9 cellular contexts compared by ENCODE assay signal in genomic region chr5:102554728-102555127, GRCh38. TPM values are rescaled to one million over a fixed set of nuclear protein-coding genes. Genes with fewer than 3 reads are reported as not detected.
DNase-seq lines count a peak whose midpoint lies in the region; ATAC-seq and TF ChIP-seq lines count a peak whose summit lies in the region.
"Had no signal": no experiment of that assay in that cellular context is flagged by ENCODE, and none has a peak within 500 bp of the region (broad histone marks: within the 10 kb centered on the region; RNA-seq: fewer than 3 reads in every experiment).

No MANE protein-coding gene starts in this region.

- no peak overlapping the region for H3K27ac Mint-ChIP-seq in osteocyte (ENCODE audit: unreplicated experiment)

- H3K4me3 ChIP-seq in LNCaP clone FGC (ENCODE audit: low read depth, low read length), result no peak overlapping the region
- H3K4me3 ChIP-seq: thoracic aorta had no signal

- DNase-seq in NCI-H82 (lab: John Stamatoyannopoulos, UW) (peak; percentile 48), NCI-H82 treated with DMSO at 0.1 percent for 48 hours (lab: John Stamatoyannopoulos, UW; ENCODE audit: unreplicated experiment) (no peak), LNCaP clone FGC (ENCODE audit: low read depth) (no peak), osteocyte (ENCODE audit: extremely low spot score, unreplicated experiment) (no peak)
- no peak for DNase-seq in stimulated activated CD4-positive, alpha-beta T cell treated with anti-CD3 and anti-CD28 coated beads, Interleukin-4, amount 100 ng/mL, for 4 hours

- no peak overlapping the region for H3K4me3 Mint-ChIP-seq in osteocyte (ENCODE audit: unreplicated experiment)

- H3K4me1 Mint-ChIP-seq in osteocyte (ENCODE audit: unreplicated experiment), result no peaks in the 10 kb centered on the region

- TF ChIP-seq CTCF in LNCaP clone FGC (IDR thresholded peaks at IDR 0.05; ENCODE audit: control insufficient read depth, extremely low read depth, insufficient read depth), result peak; percentile 36
- TF ChIP-seq CTCF in VCaP (conservative IDR thresholded peaks at IDR 0.05), result peak; percentile 23; the same call in 1 of the 2 replicates
- TF ChIP-seq CTCF in osteocyte (IDR thresholded peaks at IDR 0.05), result peak; percentile 27

- no peak for ATAC-seq in HG03045 (IDR thresholded peaks at IDR 0.05; ENCODE audit: unreplicated experiment)
- ATAC-seq in HG02642 (IDR thresholded peaks at IDR 0.05; ENCODE audit: poor library complexity, unreplicated experiment), result no peak

- peaks cover 6% of the 10 kb centered on the region for H3K27me3 Mint-ChIP-seq in osteocyte (ENCODE audit: unreplicated experiment)

- H3K9me3 Mint-ChIP-seq in osteocyte (ENCODE audit: unreplicated experiment), result no peaks in the 10 kb centered on the region

- no peak overlapping the region for H3K27ac ChIP-seq in VCaP
- H3K27ac ChIP-seq: thoracic aorta had no signal

- H3K36me3 Mint-ChIP-seq in osteocyte (ENCODE audit: unreplicated experiment), result no peaks in the 10 kb centered on the region

RNA-seq across cellular contexts. Expression of gene SLCO6A1, which starts 55.9 kb away (rescaled TPM):
- 0.65 and 0.78 TPM in 2 replicates for total RNA-seq in osteocyte
- total RNA-seq: thoracic aorta had no signal
